9 cellular contexts compared by ENCODE assay signal in the genomic region with DNA sequence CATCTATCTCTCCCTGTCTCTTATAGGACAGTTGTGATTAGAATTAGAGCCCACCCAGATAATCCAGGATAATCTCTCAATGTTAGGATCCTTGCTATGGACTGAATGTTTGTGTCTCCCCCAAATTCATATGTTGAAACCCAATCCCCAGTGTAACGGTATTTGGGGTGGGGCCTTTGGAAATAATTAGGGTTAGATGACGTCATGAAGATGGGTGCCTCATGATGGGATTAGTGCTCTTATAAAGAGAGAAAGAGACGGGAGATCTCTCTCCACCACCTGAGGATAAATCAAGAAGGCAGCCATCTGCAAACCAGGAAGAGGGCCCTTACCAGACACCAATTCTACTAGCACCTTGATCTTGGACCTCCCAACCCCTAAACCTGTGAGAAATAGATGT. TPM values are rescaled to one million over a fixed set of nuclear protein-coding genes. Genes with fewer than 3 reads are reported as not detected.
"Had no signal": no experiment of that assay in that cellular context is flagged by ENCODE, and none has a peak within 500 bp of the region (broad histone marks: within the 10 kb centered on the region; RNA-seq: fewer than 3 reads in every experiment).

No MANE protein-coding gene starts in this region.

- DNase-seq: GOT3, H7, Karpas-422, KBM-7 had no signal

- H3K4me2 ChIP-seq: KMS-11 had no signal

- H3K4me3 ChIP-seq: HAP-1 had no signal

- H3K4me1 ChIP-seq: HAP-1 had no signal

- ATAC-seq: HCT116 had no signal

- H3K36me3 ChIP-seq: HAP-1 had no signal

- H3K9me3 ChIP-seq: HAP-1 had no signal

- H3K27ac ChIP-seq: HL-60, KMS-11 had no signal

- H3K9ac ChIP-seq: KMS-11 had no signal

RNA-seq across cellular contexts. Expression of a gene that starts 33.7 kb away (rescaled TPM):
- total RNA-seq: HT1080 had no signal
